33 cellular contexts compared by ENCODE assay signal in the genomic region with DNA sequence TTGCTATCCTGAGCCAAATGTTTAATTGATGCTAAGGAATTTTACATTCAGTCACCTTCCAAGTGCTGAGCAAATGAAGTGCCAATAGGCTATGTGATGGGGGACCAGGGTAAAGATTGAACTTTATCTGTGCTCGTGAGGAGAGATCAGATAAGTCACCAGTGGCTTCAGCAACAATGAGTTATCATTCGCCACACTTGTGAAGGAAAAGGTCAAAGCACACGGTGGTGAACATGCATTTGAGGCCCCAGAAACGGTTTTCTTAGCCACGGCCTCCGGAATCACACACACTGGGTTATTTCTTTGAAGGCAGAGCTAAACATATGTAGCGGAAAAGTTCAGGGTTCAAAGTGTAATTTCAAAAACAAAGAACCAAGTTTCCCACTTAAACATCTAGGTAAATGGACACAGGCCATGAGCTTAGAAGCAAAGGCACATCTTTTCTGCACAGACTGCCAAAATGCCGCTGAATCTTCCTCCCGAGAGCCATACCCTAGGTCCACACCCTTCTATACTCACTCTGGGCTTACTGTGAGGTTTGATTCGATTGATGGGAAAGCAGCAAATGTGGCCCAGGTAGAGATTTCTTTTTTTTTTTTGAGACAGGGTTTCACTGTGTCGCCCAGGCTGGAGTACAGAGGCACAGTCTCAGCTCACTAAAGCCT.
"Had no signal": no experiment of that assay in that cellular context is flagged by ENCODE, and none has a peak within 500 bp of the region (broad histone marks: within the 10 kb centered on the region; RNA-seq: fewer than 3 reads in every experiment).

No MANE protein-coding gene starts in this region.

- H3K9me3 Mint-ChIP-seq: activated CD4-positive, alpha-beta memory T cell treated with anti-CD3 and anti-CD28 coated beads, Interleukin-2, amount 10 ng/mL, durations not matched to agents 7 days and 5 days; activated CD4-positive, alpha-beta T cell treated with anti-CD3 and anti-CD28 coated beads, Interleukin-2, amount 10 ng/mL, durations not matched to agents 7 days and 5 days; activated T-cell treated with anti-CD3 and anti-CD28 coated beads, Interleukin-2, amount 50 U/mL, for 24 hours; activated T-cell treated with anti-CD3 and anti-CD28 coated beads, Interleukin-2, amount 50 U/mL, for 72 hours; T-cell; T-helper 1 cell treated with Interleukin-12 subunit alpha and Interleukin-12 subunit beta and Interleukin-4 antibody, amounts not matched to agents 30 μg/mL and 1 μg/mL, for 36 hours; WTC11 had no signal

- H3K4me3 ChIP-seq: ascending aorta, breast epithelium, cardiac muscle cell, colonic mucosa, heart left ventricle had no signal

- H3K27me3 Mint-ChIP-seq: activated CD4-positive, alpha-beta memory T cell treated with anti-CD3 and anti-CD28 coated beads, Interleukin-2, amount 10 ng/mL, durations not matched to agents 7 days and 5 days; activated CD4-positive, alpha-beta T cell treated with anti-CD3 and anti-CD28 coated beads, Interleukin-2, amount 10 ng/mL, durations not matched to agents 7 days and 5 days; activated naive CD8-positive, alpha-beta T cell; activated T-cell treated with anti-CD3 and anti-CD28 coated beads, Interleukin-2, amount 50 U/mL, for 24 hours; T-cell had no signal

- H3K4me3 Mint-ChIP-seq: activated CD4-positive, alpha-beta memory T cell treated with anti-CD3 and anti-CD28 coated beads, Interleukin-2, amount 10 ng/mL, durations not matched to agents 7 days and 5 days; activated CD4-positive, alpha-beta T cell treated with anti-CD3 and anti-CD28 coated beads, Interleukin-2, amount 10 ng/mL, durations not matched to agents 7 days and 5 days; activated naive CD8-positive, alpha-beta T cell; activated T-cell treated with anti-CD3 and anti-CD28 coated beads, Interleukin-2, amount 50 U/mL, for 24 hours; activated T-cell treated with anti-CD3 and anti-CD28 coated beads, Interleukin-2, amount 50 U/mL, for 72 hours; brain; T-cell; T-helper 1 cell treated with Interleukin-12 subunit alpha and Interleukin-12 subunit beta and Interleukin-4 antibody, amounts not matched to agents 30 μg/mL and 1 μg/mL, for 36 hours; WTC11 had no signal

- ATAC-seq: activated T-cell treated with anti-CD3 and anti-CD28 coated beads, Interleukin-2, amount 50 U/mL, for 72 hours; heart left ventricle; T-cell; WTC11 had no signal

- H3K4me1 ChIP-seq: ascending aorta, breast epithelium, colonic mucosa, heart left ventricle had no signal

- H3K9me3 ChIP-seq: ascending aorta, breast epithelium, colonic mucosa, heart left ventricle had no signal

- H3K27ac ChIP-seq: ascending aorta, breast epithelium, cardiac muscle cell, colonic mucosa, epithelial cell of prostate, heart left ventricle, VCaP had no signal

- H3K4me1 Mint-ChIP-seq: activated CD4-positive, alpha-beta T cell treated with anti-CD3 and anti-CD28 coated beads, Interleukin-2, amount 10 ng/mL, durations not matched to agents 7 days and 5 days; T-cell had no signal

- FAIRE-seq: endometrium, endothelial cell of umbilical vein, frontal cortex, TTC549 had no signal

- DNase-seq: activated CD4-positive, alpha-beta memory T cell treated with anti-CD3 and anti-CD28 coated beads, Interleukin-2, amount 10 ng/mL, durations not matched to agents 7 days and 5 days; activated CD4-positive, alpha-beta T cell treated with anti-CD3 and anti-CD28 coated beads for 1 hour; activated CD4-positive, alpha-beta T cell treated with anti-CD3 and anti-CD28 coated beads for 4 hours; activated CD4-positive, alpha-beta T cell treated with anti-CD3 and anti-CD28 coated beads, Interleukin-2, amount 10 ng/mL, durations not matched to agents 7 days and 5 days; activated CD4-positive, alpha-beta T cell treated with anti-CD3 and anti-CD28 coated beads, Interleukin-2, amount 50 U/mL, for 4 hours; activated CD8-positive, alpha-beta memory T cell treated with anti-CD3 and anti-CD28 coated beads, Interleukin-2, amount 50 U/mL, for 48 hours; activated effector memory CD4-positive, alpha-beta T cell treated with Interleukin-2 at 50 U/mL for 16 hours; activated gamma-delta T cell treated with Interleukin-2 at 50 U/mL for 16 hours; activated naive CD4-positive, alpha-beta T cell treated with anti-CD3 and anti-CD28 coated beads, Interleukin-2, amount 50 U/mL, for 16 hours; activated naive CD4-positive, alpha-beta T cell treated with Interleukin-2 at 50 U/mL for 16 hours; activated T-cell treated with anti-CD3 and anti-CD28 coated beads for 4 hours; activated T-cell treated with anti-CD3 and anti-CD28 coated beads, Interleukin-2, amount 50 U/mL, for 24 hours; activated T-cell treated with anti-CD3 and anti-CD28 coated beads, Interleukin-2, amount 50 U/mL, for 72 hours; central memory CD4-positive, alpha-beta T cell; cerebellar nuclear complex; colonic mucosa; effector CD8-positive, alpha-beta T cell; heart left ventricle; SW 1271; T-cell had no signal

- H3K27me3 ChIP-seq: ascending aorta, breast epithelium, cardiac muscle cell, colonic mucosa, heart left ventricle had no signal

- H3K36me3 ChIP-seq: ascending aorta, breast epithelium, cardiac muscle cell, colonic mucosa, heart left ventricle had no signal

- H3K36me3 Mint-ChIP-seq: activated naive CD8-positive, alpha-beta T cell; brain; T-cell; WTC11 had no signal

- H3K27ac Mint-ChIP-seq: activated CD4-positive, alpha-beta memory T cell treated with anti-CD3 and anti-CD28 coated beads, Interleukin-2, amount 10 ng/mL, durations not matched to agents 7 days and 5 days; activated CD4-positive, alpha-beta T cell treated with anti-CD3 and anti-CD28 coated beads, Interleukin-2, amount 10 ng/mL, durations not matched to agents 7 days and 5 days; activated naive CD8-positive, alpha-beta T cell; activated T-cell treated with anti-CD3 and anti-CD28 coated beads, Interleukin-2, amount 50 U/mL, for 24 hours; activated T-cell treated with anti-CD3 and anti-CD28 coated beads, Interleukin-2, amount 50 U/mL, for 72 hours; T-cell; T-helper 1 cell treated with Interleukin-12 subunit alpha and Interleukin-12 subunit beta and Interleukin-4 antibody, amounts not matched to agents 30 μg/mL and 1 μg/mL, for 36 hours; WTC11 had no signal
